In genomic region chr16:89793955-89794354, GRCh38 we compare ENCODE assay signal across 8 cellular contexts.
"Had no signal": no experiment of that assay in that cellular context is flagged by ENCODE, and none has a peak within 500 bp of the region (broad histone marks: within the 10 kb centered on the region; RNA-seq: fewer than 3 reads in every experiment).

No MANE protein-coding gene starts in this region.

- H3K4me2 ChIP-seq: GM23338 had no signal

- H3K4me3 Mint-ChIP-seq: GM23338, H9, IgD-negative memory B cell had no signal

- DNase-seq: H9, HCEC 1CT, KG1 had no signal

- H3K4me3 ChIP-seq: GM23338 had no signal

- H3K9me3 Mint-ChIP-seq: GM23338, H9, IgD-negative memory B cell had no signal

- H3K27me3 Mint-ChIP-seq: IgD-negative memory B cell had no signal

- ATAC-seq: GM23338 had no signal

- H3K4me1 Mint-ChIP-seq: GM23338, H9 had no signal

- FAIRE-seq: H1, H54, HTR-8/SVneo had no signal

- H3K27ac Mint-ChIP-seq: GM23338, H9, IgD-negative memory B cell had no signal

- H2AFZ ChIP-seq: GM23338 had no signal
